1 cellular context compared by ENCODE assay signal in genomic region chr17:7035591-7036368, GRCh38.
A peak's percentile ranks its signal among the peaks of the same experiment; 100 is the strongest.
TF ChIP-seq lines count a peak whose summit lies in the region.

TSS of gene SLC16A13 (plus strand) at chr17:7036015. CDS start at chr17:7036383, 368 bp downstream.

TF ChIP-seq in liver, 16 proteins besides CTCF, POLR2A, EP300 and RAD21 (continued from another document):
- TF ChIP-seq REST (IDR thresholded peaks at IDR 0.05) (peak; percentile 89), GABPA (IDR thresholded peaks at IDR 0.05 in 1 of 2, conservative IDR thresholded peaks at IDR 0.05 in 1 of 2) (peak in 1 of 2 donors; percentile 75), FOXA1 (IDR thresholded peaks at IDR 0.05) (peak; percentile 21), SP1 (IDR thresholded peaks at IDR 0.05) (peak; percentile 85)
